Comparison of ENCODE assay signal across 8 cellular contexts in genomic region chr15:98853161-98853560, GRCh38.
DNase-seq lines count a peak whose midpoint lies in the region; ATAC-seq, FAIRE-seq and TF ChIP-seq lines count a peak whose summit lies in the region.

No MANE protein-coding gene starts in this region.

- no peaks in the 10 kb centered on the region for H3K36me3 ChIP-seq in ectodermal cell (ENCODE audit: control insufficient read depth, insufficient read depth, low read length)
- no peaks in the 10 kb centered on the region for H3K36me3 ChIP-seq in lower lobe of right lung

- ATAC-seq in HG03469 (IDR thresholded peaks at IDR 0.05; ENCODE audit: unreplicated experiment) (peak; percentile 29), lower lobe of right lung (peak; percentile 92 to 94), HG02763 (IDR thresholded peaks at IDR 0.05; ENCODE audit: unreplicated experiment) (no peak)

- WGBS in ectodermal cell, 2 experiments = 7% methylated on average over 8 of the region's 8 CpGs

- intact Hi-C loops in lower lobe of right lung (cut with DNase I) = no loop called here

- TF ChIP-seq POLR2A in GM12891 (IDR thresholded peaks at IDR 0.05; ENCODE audit: low read depth, low read length) = no peak

- TF ChIP-seq CTCF in lower lobe of right lung (IDR thresholded peaks at IDR 0.05) = no peak

- DNase-seq in GM12891 (ENCODE audit: insufficient read length, low spot score) = peak; percentile 38
- DNase-seq in NCI-H526 treated with DMSO at 0.1 percent for 48 hours (lab: John Stamatoyannopoulos, UW) = peak; percentile 82
- peak; percentile 77 to 83 for DNase-seq in activated CD4-positive, alpha-beta T cell treated with anti-CD3 and anti-CD28 coated beads, Interleukin-2, amount 50 U/mL, for 48 hours
- peak; percentile 88 for DNase-seq in lower lobe of right lung
- DNase-seq in stimulated activated CD4-positive, alpha-beta T cell treated with anti-CD3 and anti-CD28 coated beads, Interleukin-4, amount 100 ng/mL, for 24 hours = peak; percentile 72

- H3K27me3 ChIP-seq in ectodermal cell (ENCODE audit: control insufficient read depth, insufficient read depth, low read length, poor library complexity, severe bottlenecking) (no peaks in the 10 kb centered on the region), lower lobe of right lung (ENCODE audit: low read depth) (no peaks in the 10 kb centered on the region)

- H3K9me3 ChIP-seq in ectodermal cell (ENCODE audit: control insufficient read depth, low read length) (no peaks in the 10 kb centered on the region), lower lobe of right lung (no peaks in the 10 kb centered on the region)

- no peak for FAIRE-seq in GM12891 (lab: Jason Lieb, UNC)

- H3K4me1 ChIP-seq in ectodermal cell (ENCODE audit: control insufficient read depth, insufficient read depth, low read length) (peaks cover 38% of the 10 kb centered on the region), lower lobe of right lung (peaks cover 58% of the 10 kb centered on the region)

- H3K4me3 ChIP-seq in ectodermal cell (ENCODE audit: insufficient read depth, low read depth, low read length) = peak overlapping the region; percentile 71
- peak overlapping the region; percentile 73 for H3K4me3 ChIP-seq in lower lobe of right lung

- H3K27ac ChIP-seq in ectodermal cell (ENCODE audit: insufficient read depth, low read depth, low read length, poor library complexity, severe bottlenecking) = peak overlapping the region; percentile 53
- H3K27ac ChIP-seq in lower lobe of right lung = peak overlapping the region; percentile 85

TF ChIP-seq in GM12891, 5 proteins besides CTCF, POLR2A, EP300 and RAD21:
- TF ChIP-seq PAX5 (IDR thresholded peaks at IDR 0.05; ENCODE audit: insufficient read depth, low read length, severe bottlenecking) = no peak
- no peak for TF ChIP-seq TAF1 (IDR thresholded peaks at IDR 0.05; ENCODE audit: low read depth, low read length)
- no peak for TF ChIP-seq POU2F2 (IDR thresholded peaks at IDR 0.05; ENCODE audit: low read depth, low read length)
- TF ChIP-seq POLR2AphosphoS5 (IDR thresholded peaks at IDR 0.05; ENCODE audit: low read depth, low read length) = no peak
- no peak for TF ChIP-seq SPI1 (IDR thresholded peaks at IDR 0.05; ENCODE audit: low read depth, low read length)

Comparison
In these comparisons a context has a peak if more than half of its experiments do, and no peak if none do; other contexts are left out.
1. DNase-seq: peak in every context shown above with its lines; median percentile 88 in lower lobe of right lung; 82 in NCI-H526 treated with DMSO at 0.1 percent for 48 hours; 80 in activated CD4-positive, alpha-beta T cell treated with anti-CD3 and anti-CD28 coated beads, Interleukin-2, amount 50 U/mL, for 48 hours; 72 in stimulated activated CD4-positive, alpha-beta T cell treated with anti-CD3 and anti-CD28 coated beads, Interleukin-4, amount 100 ng/mL, for 24 hours; 38 in GM12891.